In genomic region chr1:167776151-167776550, GRCh38 we compare ENCODE assay signal across 1 cellular context.
TF ChIP-seq lines count a peak whose summit lies in the region.

No MANE protein-coding gene starts in this region.

TF ChIP-seq in IMR-90, 13 proteins besides CTCF, POLR2A, EP300 and RAD21 (continued from another document):
- TF ChIP-seq RCOR1 (IDR thresholded peaks at IDR 0.05; ENCODE audit: insufficient replicate concordance, low read length), result no peak
- TF ChIP-seq ELK1 (IDR thresholded peaks at IDR 0.05; ENCODE audit: borderline replicate concordance, low read depth, low read length), result no peak
- TF ChIP-seq FOS (IDR thresholded peaks at IDR 0.05; ENCODE audit: low read depth, low read length), result no peak
- no peak for TF ChIP-seq NFE2L2 (IDR thresholded peaks at IDR 0.05; ENCODE audit: low read depth, low read length)
- no peak for TF ChIP-seq CEBPB (IDR thresholded peaks at IDR 0.05; ENCODE audit: low read depth, low read length)
- no peak for TF ChIP-seq MXI1 (IDR thresholded peaks at IDR 0.05; ENCODE audit: borderline replicate concordance, low read depth, low read length)
- TF ChIP-seq BHLHE40 (IDR thresholded peaks at IDR 0.05; ENCODE audit: low read depth, low read length), result no peak
- no peak for TF ChIP-seq MAFK (IDR thresholded peaks at IDR 0.05; ENCODE audit: low read depth, low read length)
- TF ChIP-seq USF2 (IDR thresholded peaks at IDR 0.05; ENCODE audit: low read depth, low read length), result no peak
- TF ChIP-seq CHD1 (IDR thresholded peaks at IDR 0.05; ENCODE audit: low read depth, low read length), result no peak
- no peak for TF ChIP-seq MAZ (IDR thresholded peaks at IDR 0.05; ENCODE audit: borderline replicate concordance, low read depth, low read length)
